Comparison of ENCODE assay signal across 3 cellular contexts in genomic region chr12:14780851-14781250, GRCh38.
TF ChIP-seq lines count a peak whose summit lies in the region.

No MANE protein-coding gene starts in this region.

TF ChIP-seq in GM12891, 5 proteins besides CTCF, POLR2A, EP300 and RAD21:
- TF ChIP-seq TAF1 (IDR thresholded peaks at IDR 0.05; ENCODE audit: low read depth, low read length) = no peak
- TF ChIP-seq POLR2AphosphoS5 (IDR thresholded peaks at IDR 0.05; ENCODE audit: low read depth, low read length) = no peak
- no peak for TF ChIP-seq SPI1 (IDR thresholded peaks at IDR 0.05; ENCODE audit: low read depth, low read length)
- TF ChIP-seq PAX5 (IDR thresholded peaks at IDR 0.05; ENCODE audit: insufficient read depth, low read length, severe bottlenecking) = no peak
- TF ChIP-seq POU2F2 (IDR thresholded peaks at IDR 0.05; ENCODE audit: low read depth, low read length) = no peak
TF ChIP-seq in GM12891: peak in this region for 0.

TF ChIP-seq in IMR-90, 13 proteins besides CTCF, POLR2A, EP300 and RAD21:
- TF ChIP-seq CHD1 (IDR thresholded peaks at IDR 0.05; ENCODE audit: low read depth, low read length) = no peak
- no peak for TF ChIP-seq NFE2L2 (IDR thresholded peaks at IDR 0.05; ENCODE audit: low read depth, low read length)
- TF ChIP-seq FOS (IDR thresholded peaks at IDR 0.05; ENCODE audit: low read depth, low read length) = no peak
- TF ChIP-seq MAZ (IDR thresholded peaks at IDR 0.05; ENCODE audit: borderline replicate concordance, low read depth, low read length) = no peak
- no peak for TF ChIP-seq CEBPB (IDR thresholded peaks at IDR 0.05; ENCODE audit: low read depth, low read length)
TF ChIP-seq in IMR-90: peak in this region for 0.

TF ChIP-seq in H1, 55 proteins besides CTCF, POLR2A, EP300 and RAD21:
- TF ChIP-seq KDM4A (IDR thresholded peaks at IDR 0.05; ENCODE audit: low read depth, low read length, severe bottlenecking) (no peak), TBP (IDR thresholded peaks at IDR 0.05; ENCODE audit: low read depth, low read length) (no peak), POLR2AphosphoS5 (IDR thresholded peaks at IDR 0.05; ENCODE audit: low read depth, low read length) (no peak), FOSL1 (IDR thresholded peaks at IDR 0.05; ENCODE audit: insufficient read depth, low read depth, low read length) (no peak), BRCA1 (IDR thresholded peaks at IDR 0.05; ENCODE audit: low read depth, low read length) (no peak), TCF12 (IDR thresholded peaks at IDR 0.05; ENCODE audit: low read depth, low read length) (no peak)
